ENCODE assay signal across 12 cellular contexts in the genomic region with DNA sequence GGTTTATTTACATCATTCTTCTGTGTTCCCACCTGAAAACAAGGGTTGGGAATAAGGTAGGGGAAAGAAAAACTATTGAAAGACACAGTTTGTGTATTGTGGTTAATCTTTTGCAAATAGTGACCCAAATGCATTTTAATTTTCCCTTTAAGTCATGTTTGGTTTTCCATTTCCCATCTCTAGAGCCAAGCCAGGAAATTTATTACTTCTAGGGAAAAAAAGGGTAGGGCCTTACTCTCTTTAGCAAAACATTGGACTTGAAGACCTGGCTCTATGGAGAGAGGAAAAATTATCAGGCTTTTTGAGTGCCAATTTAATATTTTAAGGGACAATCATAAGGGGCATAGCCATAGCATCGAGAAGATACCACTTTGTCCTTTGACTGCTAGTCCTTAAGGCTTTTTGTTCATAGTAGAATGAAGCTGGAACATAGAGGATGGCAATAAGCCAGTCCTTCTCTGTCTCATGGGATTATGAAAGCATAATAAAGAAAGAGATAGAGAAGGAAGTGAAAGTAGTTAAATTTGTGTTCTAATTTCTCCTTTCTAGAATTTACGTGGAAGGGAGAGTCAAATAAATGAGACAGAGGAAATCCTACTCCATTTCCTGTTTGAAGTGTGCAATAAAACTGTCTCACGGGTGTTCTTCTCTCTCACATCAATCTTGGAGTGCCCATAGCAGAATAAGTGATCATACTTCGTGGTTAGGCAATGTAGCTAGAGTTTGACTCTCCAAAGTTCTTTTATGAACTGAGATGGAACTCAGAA. TPM values are rescaled to one million over a fixed set of nuclear protein-coding genes. Genes with fewer than 3 reads are reported as not detected.
A peak's percentile ranks its signal among the peaks of the same experiment; 100 is the strongest.
DNase-seq lines count a peak whose midpoint lies in the region; ATAC-seq and TF ChIP-seq lines count a peak whose summit lies in the region.
"Had no signal": no experiment of that assay in that cellular context is flagged by ENCODE, and none has a peak within 500 bp of the region (broad histone marks: within the 10 kb centered on the region; RNA-seq: fewer than 3 reads in every experiment).

No MANE protein-coding gene starts in this region.

- no peak for ATAC-seq in CD8-positive, alpha-beta T cell
- peak; percentile 75 for ATAC-seq in GM19467 (IDR thresholded peaks at IDR 0.05; ENCODE audit: unreplicated experiment)
- ATAC-seq in HG03175 (IDR thresholded peaks at IDR 0.05; ENCODE audit: unreplicated experiment): peak; percentile 87

- H3K4me1 Mint-ChIP-seq in CD8-positive, alpha-beta T cell (ENCODE audit: low read depth): peaks cover 5% of the 10 kb centered on the region

- in situ Hi-C loops in astrocyte of the spinal cord (cut with HindIII; ENCODE audit: low sequenced_read_pairs): no loop called here

- peak overlapping the region; percentile 12 for H3K4me3 Mint-ChIP-seq in CD8-positive, alpha-beta T cell

- no peaks in the 10 kb centered on the region for H3K4me1 ChIP-seq in CD8-positive, alpha-beta T cell (ENCODE audit: insufficient read depth, low read length)
- H3K4me1 ChIP-seq: pancreas had no signal

- H3K27me3 ChIP-seq in CD8-positive, alpha-beta T cell (ENCODE audit: insufficient read depth, low read length): no peaks in the 10 kb centered on the region
- H3K27me3 ChIP-seq: pancreas had no signal

- no peaks in the 10 kb centered on the region for H3K36me3 ChIP-seq in CD8-positive, alpha-beta T cell (ENCODE audit: insufficient read depth, low read length)
- H3K36me3 ChIP-seq: pancreas had no signal

- no peak overlapping the region for H3K4me3 ChIP-seq in CD8-positive, alpha-beta T cell (ENCODE audit: low read depth, low read length)
- H3K4me3 ChIP-seq in astrocyte of the spinal cord (ENCODE audit: low read depth, low read length): no peak overlapping the region
- H3K4me3 ChIP-seq: pancreas had no signal

- TF ChIP-seq CTCF in CD8-positive, alpha-beta T cell (IDR thresholded peaks at IDR 0.05): no peak
- no peak for TF ChIP-seq CTCF in astrocyte of the spinal cord (IDR thresholded peaks at IDR 0.05; ENCODE audit: low read depth, low read length)

- CTCF ChIA-PET in CD8-positive, alpha-beta T cell (lab: Charles Lee): no interaction called here

- no peak overlapping the region for H3K27ac Mint-ChIP-seq in CD8-positive, alpha-beta T cell

- H3K36me3 Mint-ChIP-seq in CD8-positive, alpha-beta T cell: no peaks in the 10 kb centered on the region

- no peak overlapping the region for H3K27ac ChIP-seq in CD8-positive, alpha-beta T cell (ENCODE audit: low read depth, low read length)
- H3K27ac ChIP-seq: RWPE1 had no signal

- no peak for DNase-seq in CD8-positive, alpha-beta T cell
- DNase-seq in astrocyte of the spinal cord (ENCODE audit: low read depth, low spot score) (peak; percentile 39), nucleus accumbens (lab: John Stamatoyannopoulos, UW) (no peak), amniotic stem cell (lab: John Stamatoyannopoulos, UW) (no peak), AG20443 (ENCODE audit: low spot score) (no peak), NCI-H1436 (lab: John Stamatoyannopoulos, UW) (no peak)
- DNase-seq: DND-41; pancreas; stimulated activated naive CD4-positive, alpha-beta T cell had no signal

- no peaks in the 10 kb centered on the region for H3K9me3 Mint-ChIP-seq in CD8-positive, alpha-beta T cell

- peaks cover 5% of the 10 kb centered on the region for H3K27me3 Mint-ChIP-seq in CD8-positive, alpha-beta T cell (ENCODE audit: low read depth)

- intact Hi-C loops in CD8-positive, alpha-beta T cell (cut with DNase I, micrococcal nuclease): no loop called here

- POLR2A ChIA-PET in CD8-positive, alpha-beta T cell (lab: Charles Lee): no interaction called here

- H3K9me3 ChIP-seq in CD8-positive, alpha-beta T cell (ENCODE audit: low read length): no peaks in the 10 kb centered on the region
- H3K9me3 ChIP-seq: pancreas had no signal

RNA-seq across cellular contexts. Expression of a gene that starts 50.9 kb away (rescaled TPM):
- not detected for total RNA-seq in CD8-positive, alpha-beta T cell
